9 cellular contexts compared by ENCODE assay signal in the genomic region with DNA sequence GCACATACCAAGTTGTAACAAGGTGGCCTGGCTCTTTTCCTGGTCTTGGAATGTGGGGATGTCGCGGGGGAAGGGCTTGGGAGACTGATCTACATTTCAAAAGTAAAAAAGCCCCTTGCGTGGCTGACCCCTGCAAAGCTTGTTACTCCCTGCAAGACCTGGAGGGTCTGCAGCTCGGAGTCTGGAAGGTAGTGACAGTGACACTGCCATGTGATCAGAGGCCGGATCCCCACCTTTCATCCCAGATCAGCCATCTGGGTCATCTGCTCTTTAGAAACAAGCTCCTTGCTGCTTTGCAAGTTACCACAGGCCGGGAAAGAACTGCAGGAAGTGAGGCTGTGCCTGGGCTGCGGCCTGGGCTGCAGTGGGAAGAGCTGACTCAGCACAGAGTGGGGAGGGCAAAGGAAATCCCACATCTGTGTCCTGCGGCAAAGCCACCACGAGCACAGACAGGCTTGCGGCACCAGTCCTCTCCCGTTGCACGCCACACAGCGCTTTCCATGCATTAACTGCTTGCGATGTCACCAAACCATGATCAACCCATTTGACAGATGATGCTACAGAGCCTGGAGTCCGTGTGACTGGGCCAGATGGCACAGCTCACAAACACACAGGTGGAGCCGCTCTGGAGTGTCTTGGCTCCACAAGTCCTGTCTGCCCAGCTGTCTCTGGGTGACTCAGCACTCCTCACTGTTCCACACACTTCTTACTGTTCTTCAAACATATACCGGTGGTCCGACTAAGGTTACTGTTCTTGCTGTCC.
DNase-seq lines count a peak whose midpoint lies in the region; ATAC-seq, FAIRE-seq and TF ChIP-seq lines count a peak whose summit lies in the region.
"Had no signal": no experiment of that assay in that cellular context is flagged by ENCODE, and none has a peak within 500 bp of the region (broad histone marks: within the 10 kb centered on the region; RNA-seq: fewer than 3 reads in every experiment).

No MANE protein-coding gene starts in this region.

- no peaks in the 10 kb centered on the region for H3K79me2 ChIP-seq in PC-9 (ENCODE audit: low read depth)

- intact Hi-C loops in PC-9 (cut with micrococcal nuclease; ENCODE audit: unreplicated experiment): loop anchor here (5.0 kb wide), 1 partner anchor 40 kb away; no protein-coding TSS in a partner anchor
- intact Hi-C loops in ascending aorta (cut with DNase I): no loop called here

- TF ChIP-seq CTCF in PC-9 (conservative IDR thresholded peaks at IDR 0.05) (no peak), ascending aorta (IDR thresholded peaks at IDR 0.05) (no peak)

- CTCF ChIA-PET in PC-9 (lab: Charles Lee): interaction anchor here (0.8 kb wide), 1 partner anchor 24 kb away, joined by 3 read pairs; no protein-coding TSS in a partner anchor

- POLR2A ChIA-PET in PC-9 (lab: Charles Lee; ENCODE audit: unreplicated experiment): no interaction called here

- H3K9me2 ChIP-seq in PC-9 (ENCODE audit: insufficient read depth): no peaks in the 10 kb centered on the region

- ATAC-seq in GM19463 (IDR thresholded peaks at IDR 0.05; ENCODE audit: unreplicated experiment): peak; percentile 48

- H3K4me3 ChIP-seq in PC-9 (no peak overlapping the region), ascending aorta (no peak overlapping the region), iPS-15b (ENCODE audit: low read depth, low read length) (no peak overlapping the region)

- H4K20me1 ChIP-seq in PC-9 (ENCODE audit: insufficient read depth): no peaks in the 10 kb centered on the region

- H3K36me3 ChIP-seq in PC-9 (ENCODE audit: low read depth): 0 out of 2 replicates have a peak, but pooled peaks cover under 1% of the 10 kb centered on the region
- no peaks in the 10 kb centered on the region for H3K36me3 ChIP-seq in ascending aorta
- no peaks in the 10 kb centered on the region for H3K36me3 ChIP-seq in iPS-15b (ENCODE audit: control insufficient read depth, insufficient read depth, low read length)
- H3K36me3 ChIP-seq: neutrophil had no signal

- peak overlapping the region; percentile 27 for H3K9ac ChIP-seq in iPS-15b (ENCODE audit: low read depth, low read length)

- TF ChIP-seq POLR2A in GM12892 (IDR thresholded peaks at IDR 0.05; ENCODE audit: low read depth, low read length): no peak

- peak overlapping the region; percentile 63 for H3K4me2 ChIP-seq in PC-9

- FAIRE-seq in GM12892 (lab: Jason Lieb, UNC): no peak

- no peak overlapping the region for H2AFZ ChIP-seq in PC-9

- peaks cover 65% of the 10 kb centered on the region for H3K4me1 ChIP-seq in PC-9 (replicated peaks; ENCODE audit: insufficient read depth)
- peaks cover 17 to 25% of the 10 kb centered on the region in 2 donors for H3K4me1 ChIP-seq in ascending aorta
- peaks cover 14% of the 10 kb centered on the region for H3K4me1 ChIP-seq in iPS-15b (ENCODE audit: control insufficient read depth, insufficient read depth, low read length)

- H3K27ac ChIP-seq in PC-9: peak overlapping the region; percentile 84
- peak overlapping the region; percentile 74 to 94 for H3K27ac ChIP-seq in ascending aorta
- H3K27ac ChIP-seq: neutrophil had no signal

- no TSS peak for BruUV-seq in PC-9 (replicated peaks; lab: Mats Ljungman, UMichigan)

- peaks cover 55% of the 10 kb centered on the region for H3F3A ChIP-seq in PC-9 (ENCODE audit: insufficient read depth, low read depth)

- H3K27me3 ChIP-seq in PC-9 (ENCODE audit: insufficient read depth, low read depth) (no peaks in the 10 kb centered on the region), ascending aorta (no peaks in the 10 kb centered on the region), iPS-15b (ENCODE audit: control insufficient read depth, insufficient read depth, low read length) (no peaks in the 10 kb centered on the region)

- no peaks in the 10 kb centered on the region for H3K9me3 ChIP-seq in PC-9 (ENCODE audit: insufficient read depth, low read depth)
- no peaks in the 10 kb centered on the region for H3K9me3 ChIP-seq in ascending aorta
- no peaks in the 10 kb centered on the region for H3K9me3 ChIP-seq in iPS-15b (ENCODE audit: control insufficient read depth, insufficient read depth, low read length)
- H3K9me3 ChIP-seq: neutrophil had no signal

- DNase-seq in PC-9: no peak
- no peak for DNase-seq in ascending aorta (ENCODE audit: low spot score in 2 of 2)
- peak; percentile 37 for DNase-seq in stimulated activated CD8-positive, alpha-beta memory T cell treated with anti-CD3 and anti-CD28 coated beads, Interleukin-15, amount 100 ng/mL, for 24 hours (ENCODE audit: low read depth)
- DNase-seq in NCI-H510A (lab: John Stamatoyannopoulos, UW): no peak
- DNase-seq in putamen (ENCODE audit: low spot score): no peak
- DNase-seq in GM12892 (ENCODE audit: insufficient read length): no peak
